ENCODE assay signal across 1 cellular context in genomic region chr16:29094729-29095624, GRCh38.
TF ChIP-seq lines count a peak whose summit lies in the region.

No MANE protein-coding gene starts in this region.

TF ChIP-seq in neural cell, 6 proteins besides CTCF, POLR2A, EP300 and RAD21:
- TF ChIP-seq SMC3 (conservative IDR thresholded peaks at IDR 0.05; ENCODE audit: poor library complexity): peak; percentile 64
